In genomic region chr12:55831407-55831880, GRCh38 we compare ENCODE assay signal across 8 cellular contexts. TPM values are rescaled to one million over a fixed set of nuclear protein-coding genes. Genes with fewer than 3 reads are reported as not detected.
DNase-seq lines count a peak whose midpoint lies in the region; ATAC-seq and TF ChIP-seq lines count a peak whose summit lies in the region.

No MANE protein-coding gene starts in this region.

- H3K9me3 ChIP-seq in right atrium auricular region (no peaks in the 10 kb centered on the region), colonic mucosa (no peaks in the 10 kb centered on the region), muscle layer of duodenum (ENCODE audit: control insufficient read depth in 1 of 2, low read length in 2 of 2) (no peaks in the 10 kb centered on the region), vagina (no peaks in the 10 kb centered on the region)

- H3K27me3 ChIP-seq in right atrium auricular region = no peaks in the 10 kb centered on the region
- no peaks in the 10 kb centered on the region for H3K27me3 ChIP-seq in colonic mucosa
- no peaks in the 10 kb centered on the region for H3K27me3 ChIP-seq in muscle layer of duodenum (ENCODE audit: low read depth, low read length)
- no peaks in the 10 kb centered on the region for H3K27me3 ChIP-seq in vagina

- TF ChIP-seq CTCF in right atrium auricular region (IDR thresholded peaks at IDR 0.05) (no peak), colonic mucosa (IDR thresholded peaks at IDR 0.05) (no peak), vagina (IDR thresholded peaks at IDR 0.05) (no peak)

- intact Hi-C loops in left cardiac atrium (cut with DNase I) (loop anchor here in 1 of 2 donors (2.0 to 5.0 kb wide), 2 partner anchors 15 to 96 kb away; partner anchors contain the start of gene PYM1), colonic mucosa (cut with DNase I) (loop anchor here (5.0 kb wide), 1 partner anchor 96 kb away; the partner anchor contains the start of gene PYM1), vagina (cut with DNase I) (no loop called here)

- ATAC-seq in left cardiac atrium = no peak
- ATAC-seq in GM19397 (IDR thresholded peaks at IDR 0.05; ENCODE audit: unreplicated experiment) = no peak
- ATAC-seq in GM18909 (IDR thresholded peaks at IDR 0.05; ENCODE audit: poor library complexity, unreplicated experiment) = no peak

- H3K4me3 ChIP-seq in right atrium auricular region = peak overlapping the region; percentile 75 to 97
- peak overlapping the region; percentile 80 for H3K4me3 ChIP-seq in colonic mucosa
- H3K4me3 ChIP-seq in muscle layer of duodenum (ENCODE audit: low read depth in 1 of 2, low read length in 2 of 2) = peak overlapping the region; percentile 93 to 98
- H3K4me3 ChIP-seq in vagina = peak overlapping the region; percentile 79 to 87

- no peak for DNase-seq in right atrium auricular region (ENCODE audit: low spot score)
- DNase-seq in left cardiac atrium = no peak
- DNase-seq in colonic mucosa = no peak
- DNase-seq in vagina (ENCODE audit: extremely low spot score in 2 of 2) = no peak
- no peak for DNase-seq in OCI-M1 (lab: John Stamatoyannopoulos, UW)

- peak overlapping the region; percentile 88 to 94 for H3K27ac ChIP-seq in right atrium auricular region
- H3K27ac ChIP-seq in colonic mucosa = peak overlapping the region; percentile 90
- H3K27ac ChIP-seq in muscle layer of duodenum (ENCODE audit: low read length) = peak overlapping the region; percentile 97
- peak overlapping the region; percentile 91 for H3K27ac ChIP-seq in vagina

- no peak for TF ChIP-seq POLR2A in vagina (IDR thresholded peaks at IDR 0.05)

- peak overlapping the region; percentile 90 to 99 for H3K9ac ChIP-seq in colonic mucosa (ENCODE audit: low read depth in 2 of 2, low read length in 2 of 2)

- H3K4me1 ChIP-seq in right atrium auricular region = peaks cover 0 to 50% of the 10 kb centered on the region in 2 donors
- peaks cover 8% of the 10 kb centered on the region for H3K4me1 ChIP-seq in colonic mucosa
- H3K4me1 ChIP-seq in muscle layer of duodenum (ENCODE audit: control insufficient read depth in 1 of 2, insufficient read depth in 2 of 2, low read length in 2 of 2) = peaks cover 15 to 25% of the 10 kb centered on the region in 2 donors
- H3K4me1 ChIP-seq in vagina = peaks cover 59% of the 10 kb centered on the region

- H3K36me3 ChIP-seq in right atrium auricular region = peaks cover 3% of the 10 kb centered on the region
- no peaks in the 10 kb centered on the region for H3K36me3 ChIP-seq in colonic mucosa
- peaks cover 0 to 22% of the 10 kb centered on the region in 2 donors for H3K36me3 ChIP-seq in muscle layer of duodenum (ENCODE audit: control insufficient read depth in 1 of 2, insufficient read depth in 2 of 2, low read length in 2 of 2)
- H3K36me3 ChIP-seq in vagina = no peaks in the 10 kb centered on the region

RNA-seq across cellular contexts. Expression of gene DNAJC14, which starts 2.1 kb away (rescaled TPM):
- total RNA-seq in right atrium auricular region (10 to 100 TPM; 23.4 to 35.0 TPM), left cardiac atrium (10 to 100 TPM; 20.3 to 21.3 TPM), colonic mucosa (10 to 100 TPM; 24.6 to 24.7 TPM), vagina (29.2 TPM)

RNA-seq across cellular contexts. Expression of gene MMP19, which starts 11.3 kb away (rescaled TPM):
- 1 to 10 TPM; 5.0 to 7.7 TPM for total RNA-seq in right atrium auricular region
- total RNA-seq in left cardiac atrium = 10 to 100 TPM; 11.1 to 23.3 TPM
- total RNA-seq in colonic mucosa = 1 to 10 TPM; 2.1 to 2.7 TPM
- 21.6 TPM for total RNA-seq in vagina

RNA-seq across cellular contexts. Expression of gene ORMDL2, which starts 13.6 kb away (rescaled TPM):
- total RNA-seq in right atrium auricular region (10 to 100 TPM in 1 of 2 donors, 1 to 10 TPM in 1; 6.5 to 17.1 TPM), left cardiac atrium (10 to 100 TPM; 21.4 to 24.0 TPM), colonic mucosa (10 to 100 TPM; 59.3 to 93.3 TPM), vagina (9.8 TPM)

RNA-seq across cellular contexts. Expression of gene SARNP, which starts 13.9 kb away (rescaled TPM):
- 10 to 100 TPM; 61.4 to 70.8 TPM for total RNA-seq in right atrium auricular region
- 10 to 100 TPM; 42.9 to 50.1 TPM for total RNA-seq in left cardiac atrium
- total RNA-seq in colonic mucosa = 10 to 100 TPM; 52.3 to 53.0 TPM
- total RNA-seq in vagina = 33.1 TPM
